ENCODE assay signal across 16 cellular contexts in genomic region chr6:125769147-125769783, GRCh38. TPM values are rescaled to one million over a fixed set of nuclear protein-coding genes. Genes with fewer than 3 reads are reported as not detected.
DNase-seq lines count a peak whose midpoint lies in the region; ATAC-seq, FAIRE-seq and TF ChIP-seq lines count a peak whose summit lies in the region.
"Had no signal": no experiment of that assay in that cellular context is flagged by ENCODE, and none has a peak within 500 bp of the region (broad histone marks: within the 10 kb centered on the region; RNA-seq: fewer than 3 reads in every experiment).

No MANE protein-coding gene starts in this region.

- H3K4me1 ChIP-seq in Karpas-422 (ENCODE audit: low read length) (no peaks in the 10 kb centered on the region; the same call in 1 of the 2 replicates), GM12878 (ENCODE audit: control insufficient read depth, insufficient read depth, low read length) (no peaks in the 10 kb centered on the region), smooth muscle cell (ENCODE audit: low read depth) (no peaks in the 10 kb centered on the region)

- H3K9me3 ChIP-seq in Karpas-422 (ENCODE audit: low read length) = no peaks in the 10 kb centered on the region
- no peaks in the 10 kb centered on the region for H3K9me3 ChIP-seq in GM12878 (replicated peaks; ENCODE audit: control insufficient read depth, insufficient read depth, low read length)
- H3K9me3 ChIP-seq in smooth muscle cell (replicated peaks; ENCODE audit: low read depth) = no peaks in the 10 kb centered on the region

- TF ChIP-seq EP300 in GM12878 (IDR thresholded peaks at IDR 0.05; ENCODE audit: borderline replicate concordance in 1 of 2, control insufficient read depth in 1 of 2, low read depth in 2 of 2, low read length in 2 of 2) = no peak

- no peaks in the 10 kb centered on the region for H3K36me3 ChIP-seq in Karpas-422 (ENCODE audit: insufficient read depth, low read length)
- no peaks in the 10 kb centered on the region for H3K36me3 ChIP-seq in GM12878 (ENCODE audit: control insufficient read depth in 2 of 2, insufficient read depth in 2 of 2, low read length in 1 of 2)
- H3K36me3 ChIP-seq in smooth muscle cell (ENCODE audit: low read depth) = no peaks in the 10 kb centered on the region

- H3K4me2 ChIP-seq in Karpas-422 (ENCODE audit: low read depth, low read length, poor library complexity, severe bottlenecking) (no peak overlapping the region), GM12878 (ENCODE audit: control insufficient read depth, insufficient read depth) (no peak overlapping the region), smooth muscle cell (no peak overlapping the region)

- H3K79me2 ChIP-seq in Karpas-422 (ENCODE audit: low read length) = no peaks in the 10 kb centered on the region
- no peaks in the 10 kb centered on the region for H3K79me2 ChIP-seq in GM12878 (ENCODE audit: control insufficient read depth, insufficient read depth, low read length)
- no peaks in the 10 kb centered on the region for H3K79me2 ChIP-seq in smooth muscle cell (ENCODE audit: low read depth)

- intact Hi-C loops in GM12878 (cut with micrococcal nuclease; ENCODE audit: unreplicated experiment) = loop anchor here (1.0 to 10.0 kb wide), 4 partner anchors 455 to 614 kb away; partner anchors contain the start of gene TPD52L1

- ATAC-seq in GM12878 (no peak), HG02798 (IDR thresholded peaks at IDR 0.05; ENCODE audit: poor library complexity, unreplicated experiment) (no peak), GM18517 (IDR thresholded peaks at IDR 0.05; ENCODE audit: unreplicated experiment) (no peak)

- H3K9ac ChIP-seq in Karpas-422 (ENCODE audit: low read length) (no peak overlapping the region), GM12878 (ENCODE audit: control insufficient read depth, insufficient read depth, low read length) (no peak overlapping the region), smooth muscle cell (ENCODE audit: low read depth) (no peak overlapping the region)

- no peaks in the 10 kb centered on the region for H4K20me1 ChIP-seq in Karpas-422 (ENCODE audit: insufficient read depth, low read depth, low read length)
- H4K20me1 ChIP-seq in GM12878 (ENCODE audit: control insufficient read depth, insufficient read depth) = no peaks in the 10 kb centered on the region
- H4K20me1 ChIP-seq in smooth muscle cell (ENCODE audit: low read depth) = no peaks in the 10 kb centered on the region

- TF ChIP-seq POLR2A in GM12892 (IDR thresholded peaks at IDR 0.05; ENCODE audit: low read depth, low read length) = no peak
- no peak for TF ChIP-seq POLR2A in GM12878 (IDR thresholded peaks at IDR 0.05; ENCODE audit: low read depth, low read length)

- H3F3A ChIP-seq in smooth muscle cell (ENCODE audit: low read depth) = no peaks in the 10 kb centered on the region

- RAD21 ChIA-PET in GM12878 (lab: Charles Lee; ENCODE audit: unreplicated experiment) = interaction anchor here (1.0 to 1.8 kb wide), 4 partner anchors 16 to 459 kb away, joined by 3 to 6 read pairs (median 3); no protein-coding TSS in a partner anchor

- H2AFZ ChIP-seq in Karpas-422 (ENCODE audit: low read length) (0 out of 2 replicates have a peak overlapping the region, but pooled peaks have one; percentile 6), GM12878 (ENCODE audit: control insufficient read depth, low read depth, low read length) (peak overlapping the region; percentile 7; the same call in 1 of the 2 replicates), smooth muscle cell (ENCODE audit: low read depth) (peak overlapping the region; percentile 8)

- H3K4me3 ChIP-seq in Karpas-422 (ENCODE audit: low read length) (no peak overlapping the region), GM12878 (no peak overlapping the region), smooth muscle cell (no peak overlapping the region)
- H3K4me3 ChIP-seq: SK-N-MC had no signal

- H3K27me3 ChIP-seq in Karpas-422 (ENCODE audit: low read length) (no peaks in the 10 kb centered on the region), GM12878 (replicated peaks in 1 of 2; ENCODE audit: control insufficient read depth in 2 of 2, insufficient read depth in 2 of 2, low read length in 1 of 2) (no peaks in the 10 kb centered on the region), smooth muscle cell (ENCODE audit: low read depth) (no peaks in the 10 kb centered on the region)

- no peak for TF ChIP-seq CTCF in GM12878 (IDR thresholded peaks at IDR 0.05 in 2 of 3, conservative IDR thresholded peaks at IDR 0.05 in 1 of 3; ENCODE audit: control insufficient read depth in 2 of 3, extremely low read depth in 1 of 3, insufficient read depth in 1 of 3, low read depth in 3 of 3, low read length in 3 of 3)
- no peak for TF ChIP-seq CTCF in smooth muscle cell (IDR thresholded peaks at IDR 0.05; ENCODE audit: borderline replicate concordance, insufficient read depth, poor library complexity, severe bottlenecking)

- FAIRE-seq in GM12892 (lab: Jason Lieb, UNC) (peak; percentile 60), GM12878 (lab: Jason Lieb, UNC) (no peak)
- FAIRE-seq: HTR-8/SVneo had no signal

- H3K9me2 ChIP-seq in Karpas-422 (replicated peaks; ENCODE audit: insufficient read depth, low read length) = no peaks in the 10 kb centered on the region

- no peak overlapping the region for H3K27ac ChIP-seq in Karpas-422 (ENCODE audit: low read length)
- no peak overlapping the region for H3K27ac ChIP-seq in GM12878 (ENCODE audit: control insufficient read depth, insufficient read depth)
- H3K27ac ChIP-seq in smooth muscle cell (ENCODE audit: low read depth) = no peak overlapping the region
- H3K27ac ChIP-seq: PC-9, SK-N-MC had no signal

- in situ Hi-C loops in GM12878 (cut with MboI) = loop anchor here (5.0 to 25.0 kb wide), 5 partner anchors 244 to 1343 kb away; partner anchors contain the start of genes RSPO3 and TPD52L1

- SMC1A ChIA-PET in GM12878 (lab: Charles Lee; ENCODE audit: uncharacterized antibody, unreplicated experiment) = interaction anchor here (1.8 to 2.8 kb wide), 2 partner anchors 12 to 455 kb away, joined by 5 to 6 read pairs; no protein-coding TSS in a partner anchor

- DNase-seq in GM12892 (ENCODE audit: insufficient read length) (no peak), Karpas-422 (no peak), GM12878 (ENCODE audit: low read depth, low spot score) (no peak), smooth muscle cell (lab: John Stamatoyannopoulos, UW; ENCODE audit: unreplicated experiment) (no peak), NCI-H526 treated with DMSO at 0.1 percent for 48 hours (lab: John Stamatoyannopoulos, UW) (no peak)
- DNase-seq: COR-L47, GOT3, T-helper 17 cell had no signal

- POLR2A ChIA-PET in GM12878 (lab: Charles Lee) = no interaction called here

- WGBS in GM12878 (ENCODE audit: insufficient coverage, insufficient replicate concordance, low lambda C conversion rate, missing lambda C conversion rate) = 25% methylated on average over 6 of the region's 6 CpGs
- 78% methylated on average over 6 of the region's 6 CpGs for WGBS in smooth muscle cell (ENCODE audit: low lambda C conversion rate)

- CTCF ChIA-PET in GM12878 (lab: Yijun Ruan, JAX) = interaction anchor here (0.6 to 7.5 kb wide), 7 partner anchors 12 to 954 kb away, joined by 3 to 116 read pairs (median 4); partner anchors contain the start of gene HDDC2

- no TSS peak for BruUV-seq in GM12878 (replicated peaks; lab: Mats Ljungman, UMichigan)

- no peak for TF ChIP-seq RAD21 in GM12878 (IDR thresholded peaks at IDR 0.05; ENCODE audit: insufficient read depth, low read depth, low read length)

RNA-seq across cellular contexts. Expression of gene HEY2, which starts 19.8 kb away (rescaled TPM):
- not detected for polyA plus RNA-seq in GM12892 (2012; ENCODE audit: missing spikeins)
- 0.07 and 0.11 TPM in 2 replicates for total RNA-seq in Karpas-422 (2014; rRNA removed; shearing (Covaris generic); ENCODE audit: low replicate concordance)
- total RNA-seq in GM12878 (2013; cell fraction: nucleolus; rRNA removed) = 0.17 TPM in 1 of 2 replicates, not detected in the other
- total RNA-seq in GM12878 (2014; rRNA removed) (0.11 TPM in 1 of 2 replicates, not detected in the other), GM12878 (2014; rRNA removed; fragmentation: Illumina TruSeq; extraction: Trizol) (0.09 TPM in 1 of 2 replicates, not detected in the other), GM12878 (2021) (0.08 and 0.11 TPM in 2 replicates), smooth muscle cell (17.2 and 21.2 TPM in 2 replicates)
- polyA plus RNA-seq in GM12878 (2011; ENCODE audit: low read depth) = 0.22 TPM
- polyA plus RNA-seq in GM12878 (2011; rRNA removed) (not detected in 2 replicates), GM12878 (2014; fragmentation: Illumina TruSeq; extraction: Trizol) (0.01 TPM in 1 of 2 replicates, not detected in the other), GM12878 (2014; fragmentation: Nextera tagmentation; extraction: Ambion mirVana) (not detected), GM12878 (2014; rRNA removed) (0.08 and 0.09 TPM in 2 replicates), GM12878 (2016; fragmentation: Nextera tagmentation; extraction: Ambion mirVana) (under 1 TPM; 0.14 to 0.32 TPM), smooth muscle cell (23.6 and 35.2 TPM in 2 replicates)
- polyA plus RNA-seq in GM12878 (2011; cell fraction: cytosol; rRNA removed) = not detected in 2 replicates
- 0.04 TPM in 1 of 2 replicates, not detected in the other for polyA plus RNA-seq in GM12878 (2011; cell fraction: nucleus; rRNA removed)
- 0.24 TPM in 2 replicates for polyA plus RNA-seq in GM12878 (2012)
- polyA minus RNA-seq in GM12878 (2011; rRNA and poly(A)+ RNA removed) = not detected in 2 replicates
- polyA minus RNA-seq in GM12878 (2011; cell fraction: cytosol; rRNA and poly(A)+ RNA removed) = not detected in 2 replicates
- not detected in 2 replicates for polyA minus RNA-seq in GM12878 (2011; cell fraction: nucleus; rRNA and poly(A)+ RNA removed)
- total RNA-seq: CD4-positive, CD25-positive, alpha-beta regulatory T cell; M059J; PC-9 had no signal
- polyA plus RNA-seq: BJ had no signal

RNA-seq across cellular contexts. Expression of gene NCOA7, which starts 21.5 kb away (rescaled TPM):
- 37.6 TPM for polyA plus RNA-seq in GM12892 (2012; ENCODE audit: missing spikeins)
- total RNA-seq in Karpas-422 (2014; rRNA removed; shearing (Covaris generic); ENCODE audit: low replicate concordance) = 28.6 and 34.2 TPM in 2 replicates
- 24.6 and 31.1 TPM in 2 replicates for total RNA-seq in GM12878 (2013; cell fraction: nucleolus; rRNA removed)
- 24.5 and 29.8 TPM in 2 replicates for total RNA-seq in GM12878 (2014; rRNA removed)
- 43.8 and 44.9 TPM in 2 replicates for total RNA-seq in GM12878 (2014; rRNA removed; fragmentation: Illumina TruSeq; extraction: Trizol)
- 46.1 and 50.3 TPM in 2 replicates for total RNA-seq in GM12878 (2021)
- 17.0 TPM for polyA plus RNA-seq in GM12878 (2011; ENCODE audit: low read depth)
- polyA plus RNA-seq in GM12878 (2011; rRNA removed) = 50.0 and 55.5 TPM in 2 replicates
- polyA plus RNA-seq in GM12878 (2011; cell fraction: cytosol; rRNA removed) = 24.8 and 27.7 TPM in 2 replicates
- 21.3 and 27.9 TPM in 2 replicates for polyA plus RNA-seq in GM12878 (2011; cell fraction: nucleus; rRNA removed)
- polyA plus RNA-seq in GM12878 (2012) = 19.6 and 24.0 TPM in 2 replicates
- polyA plus RNA-seq in GM12878 (2014; fragmentation: Illumina TruSeq; extraction: Trizol) = 49.7 and 55.3 TPM in 2 replicates
- polyA plus RNA-seq in GM12878 (2014; fragmentation: Nextera tagmentation; extraction: Ambion mirVana) = 10 to 100 TPM; 18.9 to 28.8 TPM
- 20.1 and 21.4 TPM in 2 replicates for polyA plus RNA-seq in GM12878 (2014; rRNA removed)
- 10 to 100 TPM; 32.9 to 35.4 TPM for polyA plus RNA-seq in GM12878 (2016; fragmentation: Nextera tagmentation; extraction: Ambion mirVana)
- polyA minus RNA-seq in GM12878 (2011; rRNA and poly(A)+ RNA removed) = 80.7 and 105 TPM in 2 replicates
- 25.5 and 28.4 TPM in 2 replicates for polyA minus RNA-seq in GM12878 (2011; cell fraction: cytosol; rRNA and poly(A)+ RNA removed)
- polyA minus RNA-seq in GM12878 (2011; cell fraction: nucleus; rRNA and poly(A)+ RNA removed) = 19.9 and 34.3 TPM in 2 replicates
- total RNA-seq in smooth muscle cell = 44.0 and 57.8 TPM in 2 replicates
- 35.7 and 38.1 TPM in 2 replicates for polyA plus RNA-seq in smooth muscle cell

Comparison
In these comparisons a context has a peak if more than half of its experiments do, and no peak if none do; other contexts are left out.
1. RNA of gene HEY2, which starts 19.8 kb away (total RNA-seq): 17.2 to 21.2 TPM in smooth muscle cell; 0.07 to 0.11 TPM in Karpas-422 and 0.08 to 0.17 TPM in GM12878; every median in the first group is over 10 times any median in the second.
2. Peak in every context shown above with its lines, with median percentiles within 50 percentile points of each other: H2AFZ ChIP-seq.